Comparison of ENCODE assay signal across 1 cellular context in genomic region chr19:8391274-8392016, GRCh38.
TF ChIP-seq lines count a peak whose summit lies in the region.

No MANE protein-coding gene starts in this region.

TF ChIP-seq in WTC11, 78 proteins besides CTCF, POLR2A, EP300 and RAD21 (continued from another document):
- TF ChIP-seq, protein P1, sequence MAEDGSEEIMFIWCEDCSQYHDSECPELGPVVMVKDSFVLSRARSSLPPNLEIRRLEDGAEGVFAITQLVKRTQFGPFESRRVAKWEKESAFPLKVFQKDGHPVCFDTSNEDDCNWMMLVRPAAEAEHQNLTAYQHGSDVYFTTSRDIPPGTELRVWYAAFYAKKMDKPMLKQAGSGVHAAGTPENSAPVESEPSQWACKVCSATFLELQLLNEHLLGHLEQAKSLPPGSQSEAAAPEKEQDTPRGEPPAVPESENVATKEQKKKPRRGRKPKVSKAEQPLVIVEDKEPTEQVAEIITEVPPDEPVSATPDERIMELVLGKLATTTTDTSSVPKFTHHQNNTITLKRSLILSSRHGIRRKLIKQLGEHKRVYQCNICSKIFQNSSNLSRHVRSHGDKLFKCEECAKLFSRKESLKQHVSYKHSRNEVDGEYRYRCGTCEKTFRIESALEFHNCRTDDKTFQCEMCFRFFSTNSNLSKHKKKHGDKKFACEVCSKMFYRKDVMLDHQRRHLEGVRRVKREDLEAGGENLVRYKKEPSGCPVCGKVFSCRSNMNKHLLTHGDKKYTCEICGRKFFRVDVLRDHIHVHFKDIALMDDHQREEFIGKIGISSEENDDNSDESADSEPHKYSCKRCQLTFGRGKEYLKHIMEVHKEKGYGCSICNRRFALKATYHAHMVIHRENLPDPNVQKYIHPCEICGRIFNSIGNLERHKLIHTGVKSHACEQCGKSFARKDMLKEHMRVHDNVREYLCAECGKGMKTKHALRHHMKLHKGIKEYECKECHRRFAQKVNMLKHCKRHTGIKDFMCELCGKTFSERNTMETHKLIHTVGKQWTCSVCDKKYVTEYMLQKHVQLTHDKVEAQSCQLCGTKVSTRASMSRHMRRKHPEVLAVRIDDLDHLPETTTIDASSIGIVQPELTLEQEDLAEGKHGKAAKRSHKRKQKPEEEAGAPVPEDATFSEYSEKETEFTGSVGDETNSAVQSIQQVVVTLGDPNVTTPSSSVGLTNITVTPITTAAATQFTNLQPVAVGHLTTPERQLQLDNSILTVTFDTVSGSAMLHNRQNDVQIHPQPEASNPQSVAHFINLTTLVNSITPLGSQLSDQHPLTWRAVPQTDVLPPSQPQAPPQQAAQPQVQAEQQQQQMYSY (CRISPR knock-in tag; IDR thresholded peaks at IDR 0.05): no peak
